Comparison of ENCODE assay signal across 8 cellular contexts in the genomic region with DNA sequence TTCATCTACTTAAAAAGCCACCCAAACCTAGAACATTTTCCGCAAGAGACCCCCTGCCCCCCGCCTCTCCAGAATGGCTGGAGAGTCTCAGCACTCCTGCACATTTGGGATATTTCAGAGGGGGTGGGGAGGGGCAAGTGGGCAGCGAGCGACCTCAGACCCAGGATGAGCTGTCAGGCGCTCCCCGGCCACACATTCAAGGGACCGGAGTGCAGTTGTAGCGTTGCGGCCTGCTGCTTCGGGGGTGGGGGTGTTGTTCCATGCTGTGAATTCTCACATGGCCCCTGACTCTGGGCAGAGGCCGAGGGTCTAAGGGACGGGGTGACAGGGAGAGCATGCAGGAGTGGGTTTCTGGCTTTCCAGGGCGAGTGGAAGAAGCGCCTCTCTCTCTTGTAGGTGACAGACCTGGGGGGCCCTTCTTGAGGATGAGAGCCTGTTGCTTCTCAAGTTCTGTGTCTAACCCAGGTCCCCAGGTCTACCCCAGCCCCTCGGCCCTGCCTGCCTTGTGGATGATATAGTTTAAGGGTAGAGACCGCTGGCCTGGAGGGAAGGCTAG.
DNase-seq lines count a peak whose midpoint lies in the region; ATAC-seq and TF ChIP-seq lines count a peak whose summit lies in the region.

No MANE protein-coding gene starts in this region.

- H3K27me3 Mint-ChIP-seq in activated T-cell treated with anti-CD3 and anti-CD28 coated beads, Interleukin-2, amount 50 U/mL, for 72 hours (ENCODE audit: low read depth), result no peaks in the 10 kb centered on the region
- H3K27me3 Mint-ChIP-seq in type B pancreatic cell, result no peaks in the 10 kb centered on the region

- H3K27ac ChIP-seq in mammary epithelial cell (ENCODE audit: insufficient read depth, low read depth, low read length) (no peak overlapping the region), mesenchymal stem cell (ENCODE audit: low read length, poor library complexity, severe bottlenecking) (peak overlapping the region; percentile 67)

- H2BK5ac ChIP-seq in mesenchymal stem cell (ENCODE audit: low read depth, low read length, poor library complexity, severe bottlenecking), result peak overlapping the region; percentile 22

- H2AK5ac ChIP-seq in mesenchymal stem cell (ENCODE audit: low read length, severe bottlenecking), result peak overlapping the region; percentile 65

- H4K20me1 ChIP-seq in mammary epithelial cell (ENCODE audit: insufficient read depth, low read length), result peaks cover 29% of the 10 kb centered on the region

- peak overlapping the region; percentile 29 for H3K27ac Mint-ChIP-seq in activated T-cell treated with anti-CD3 and anti-CD28 coated beads, Interleukin-2, amount 50 U/mL, for 72 hours
- peak overlapping the region; percentile 83 for H3K27ac Mint-ChIP-seq in type B pancreatic cell

- peaks cover 20% of the 10 kb centered on the region for H3K79me1 ChIP-seq in mesenchymal stem cell (replicated peaks; ENCODE audit: low read length, poor library complexity, severe bottlenecking)

- H4K8ac ChIP-seq in mesenchymal stem cell (ENCODE audit: low read length), result peak overlapping the region; percentile 90

- no peak overlapping the region for H3K9ac ChIP-seq in mammary epithelial cell (ENCODE audit: insufficient read depth, low read length)
- H3K9ac ChIP-seq in mesenchymal stem cell (ENCODE audit: low read length), result peak overlapping the region; percentile 84

- CTCF ChIA-PET in mammary epithelial cell (lab: Charles Lee; ENCODE audit: low non-redundant PET), result no interaction called here

- peak overlapping the region; percentile 96 for H4K91ac ChIP-seq in mesenchymal stem cell (ENCODE audit: low read length)

- H3K9me3 ChIP-seq in mammary epithelial cell (replicated peaks; ENCODE audit: insufficient read depth, low read length) (no peaks in the 10 kb centered on the region), mesenchymal stem cell (ENCODE audit: control insufficient read depth, low read length) (no peaks in the 10 kb centered on the region)

- peak overlapping the region; percentile 94 to 97 for H3K18ac ChIP-seq in mesenchymal stem cell (ENCODE audit: low read depth in 1 of 2, low read length in 2 of 2)

- H3K9me3 Mint-ChIP-seq in activated T-cell treated with anti-CD3 and anti-CD28 coated beads, Interleukin-2, amount 50 U/mL, for 72 hours, result no peaks in the 10 kb centered on the region
- no peaks in the 10 kb centered on the region for H3K9me3 Mint-ChIP-seq in type B pancreatic cell

- peaks cover 97% of the 10 kb centered on the region for H3K79me2 ChIP-seq in mammary epithelial cell (ENCODE audit: insufficient read depth, low read length)

- in situ Hi-C loops in mammary epithelial cell (cut with MboI; ENCODE audit: low sequenced_read_pairs in 2 of 2), result no loop called here

- dilution Hi-C loops in mammary epithelial cell (cut with HindIII; ENCODE audit: low sequenced_read_pairs), result no loop called here

- DNase-seq in activated T-cell treated with anti-CD3 and anti-CD28 coated beads, Interleukin-2, amount 50 U/mL, for 72 hours, result no peak
- DNase-seq in activated T-cell treated with anti-CD3 and anti-CD28 coated beads for 4 hours (no peak), mammary epithelial cell (no peak), mesenchymal stem cell (no peak), type B pancreatic cell (ENCODE audit: extremely low spot score, unreplicated experiment) (no peak), posterior vena cava (ENCODE audit: low spot score) (no peak), NCI-H524 (lab: John Stamatoyannopoulos, UW) (no peak), NCI-H187 treated with DMSO at 0.1 percent for 48 hours (lab: John Stamatoyannopoulos, UW) (no peak)

- H3K36me3 Mint-ChIP-seq in activated T-cell treated with anti-CD3 and anti-CD28 coated beads, Interleukin-2, amount 50 U/mL, for 72 hours (ENCODE audit: insufficient read depth in 2 of 2), result peaks cover 0 to 7% of the 10 kb centered on the region in 2 donors
- H3K36me3 Mint-ChIP-seq in type B pancreatic cell, result peaks cover 4% of the 10 kb centered on the region

- H2AFZ ChIP-seq in mammary epithelial cell (ENCODE audit: low read depth, low read length) (no peak overlapping the region), mesenchymal stem cell (ENCODE audit: low read depth, low read length) (no peak overlapping the region)

- WGBS in mammary epithelial cell (ENCODE audit: low coverage, missing lambda C conversion rate), result 77% methylated on average over 15 of the region's 16 CpGs
- 16% methylated on average over 15 of the region's 16 CpGs for WGBS in mesenchymal stem cell

- peak overlapping the region; percentile 97 for H2BK120ac ChIP-seq in mesenchymal stem cell (ENCODE audit: low read depth, low read length)

- H2BK12ac ChIP-seq in mesenchymal stem cell (ENCODE audit: low read length in 2 of 2), result peak overlapping the region; percentile 79 to 82

- peaks cover 66% of the 10 kb centered on the region for H3K4me1 Mint-ChIP-seq in activated T-cell treated with anti-CD3 and anti-CD28 coated beads, Interleukin-2, amount 50 U/mL, for 72 hours (ENCODE audit: low read depth)
- peaks cover 58% of the 10 kb centered on the region for H3K4me1 Mint-ChIP-seq in type B pancreatic cell (ENCODE audit: unreplicated experiment)

- no TSS peak for BruUV-seq in mammary epithelial cell (replicated peaks; lab: Mats Ljungman, UMichigan)

- peak overlapping the region in 1 of 2 experiments; percentile 90 for H3K23ac ChIP-seq in mesenchymal stem cell (ENCODE audit: low read length in 2 of 2)

- peak overlapping the region; percentile 96 for H3K4ac ChIP-seq in mesenchymal stem cell (ENCODE audit: low read depth in 1 of 2, low read length in 2 of 2)

- no peak for ATAC-seq in activated T-cell treated with anti-CD3 and anti-CD28 coated beads, Interleukin-2, amount 50 U/mL, for 72 hours (replicated peaks in 1 of 2)

- H3K4me2 ChIP-seq in mammary epithelial cell (ENCODE audit: insufficient read depth, low read depth, low read length) (peak overlapping the region; percentile 93), mesenchymal stem cell (ENCODE audit: low read length, poor library complexity, severe bottlenecking) (peak overlapping the region; percentile 89)

- H3K27me3 ChIP-seq in mammary epithelial cell (ENCODE audit: insufficient read depth, low read length) (no peaks in the 10 kb centered on the region), mesenchymal stem cell (ENCODE audit: control insufficient read depth in 1 of 2, insufficient read depth in 1 of 2, low read length in 2 of 2) (no peaks in the 10 kb centered on the region)

- H3K4me1 ChIP-seq in mammary epithelial cell (ENCODE audit: insufficient read depth, low read length) (peaks cover 66% of the 10 kb centered on the region), mesenchymal stem cell (ENCODE audit: control insufficient read depth, insufficient read depth, low read depth, low read length) (peaks cover 58% of the 10 kb centered on the region)

- H3K36me3 ChIP-seq in mammary epithelial cell (ENCODE audit: insufficient read depth, low read length) (no peaks in the 10 kb centered on the region), mesenchymal stem cell (ENCODE audit: control insufficient read depth in 1 of 2, insufficient read depth in 2 of 2, low read depth in 1 of 2, low read length in 2 of 2) (peaks cover 0 to 15% of the 10 kb centered on the region in 2 experiments)

- intact Hi-C loops in mammary epithelial cell (cut with micrococcal nuclease) (no loop called here), posterior vena cava (cut with DNase I) (no loop called here)

- H2BK15ac ChIP-seq in mesenchymal stem cell (ENCODE audit: low read depth, poor library complexity, severe bottlenecking), result peak overlapping the region; percentile 97

- TF ChIP-seq CTCF in mammary epithelial cell (conservative IDR thresholded peaks at IDR 0.05 in 1 of 2, IDR thresholded peaks at IDR 0.05 in 1 of 2; ENCODE audit: extremely low read depth in 1 of 2, insufficient read depth in 1 of 2, low read depth in 1 of 2, low read length in 2 of 2), result no peak
- TF ChIP-seq CTCF in type B pancreatic cell (conservative IDR thresholded peaks at IDR 0.05), result no peak

- H3K4me3 ChIP-seq in mammary epithelial cell (replicated peaks in 1 of 3; ENCODE audit: insufficient read depth in 1 of 3, low read depth in 2 of 3, low read length in 3 of 3) (no peak overlapping the region), mesenchymal stem cell (ENCODE audit: insufficient read depth in 1 of 2, low read depth in 1 of 2, low read length in 2 of 2) (peak overlapping the region in 1 of 2 experiments; percentile 82)

- peak overlapping the region; percentile 5 to 99 for H3K14ac ChIP-seq in mesenchymal stem cell (ENCODE audit: low read length in 2 of 2)

- peak overlapping the region; percentile 74 to 76 for H3K4me3 Mint-ChIP-seq in activated T-cell treated with anti-CD3 and anti-CD28 coated beads, Interleukin-2, amount 50 U/mL, for 72 hours
- H3K4me3 Mint-ChIP-seq in type B pancreatic cell, result peak overlapping the region; percentile 84
